15 cellular contexts compared by ENCODE assay signal in the genomic region with DNA sequence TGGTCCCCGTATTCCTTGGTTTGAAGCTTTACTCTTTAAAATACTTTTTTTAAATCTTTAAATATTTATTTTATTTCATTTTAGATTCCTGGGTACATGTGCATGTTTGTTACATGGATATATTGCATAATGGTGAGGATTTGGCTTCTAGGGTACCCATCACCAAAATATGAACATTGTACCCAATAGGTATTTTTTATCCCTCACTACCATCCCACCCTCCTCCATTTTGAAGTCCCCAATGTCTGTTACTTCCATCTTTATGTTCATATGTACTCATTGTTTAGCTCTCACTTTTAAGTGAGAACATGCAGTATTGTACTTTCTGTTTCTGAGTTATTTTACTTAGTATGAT. TPM values are rescaled to one million over a fixed set of nuclear protein-coding genes. Genes with fewer than 3 reads are reported as not detected.
DNase-seq lines count a peak whose midpoint lies in the region; ATAC-seq and TF ChIP-seq lines count a peak whose summit lies in the region.
"Had no signal": no experiment of that assay in that cellular context is flagged by ENCODE, and none has a peak within 500 bp of the region (broad histone marks: within the 10 kb centered on the region; RNA-seq: fewer than 3 reads in every experiment).

No MANE protein-coding gene starts in this region.

- H3K36me3 ChIP-seq in naive thymus-derived CD4-positive, alpha-beta T cell (ENCODE audit: control insufficient read depth in 2 of 3, insufficient read depth in 3 of 3, low read length in 3 of 3), result no peaks in the 10 kb centered on the region
- H3K36me3 ChIP-seq: MG63 had no signal

- intact Hi-C loops in activated T-helper 1 cell treated with anti-CD3 and anti-CD28 coated beads, Interleukin-12 subunit alpha, Interleukin-12 subunit beta, Interleukin-2, Interleukin-4 antibody, amounts not matched to agents 30 ng/mL and 10 ng/mL and 1 ng/mL, durations not matched to agents 14 hours and 24 hours and 36 hours (cut with micrococcal nuclease), result loop anchor here (1.0 to 10.0 kb wide), 2 partner anchors 197 to 537 kb away; no protein-coding TSS in a partner anchor
- intact Hi-C loops in naive thymus-derived CD4-positive, alpha-beta T cell (cut with micrococcal nuclease), result loop anchor here (1.0 to 10.0 kb wide), 5 partner anchors 103 to 547 kb away; partner anchors contain the start of gene IL18R1 (in 1 of the 2)

- H3K27me3 Mint-ChIP-seq in stimulated activated naive CD8-positive, alpha-beta T cell treated with anti-CD3 and anti-CD28 coated beads, Interleukin-15, Interleukin-2, amounts not matched to agents 100 ng/mL and 50 ng/mL, for 24 hours, result peaks cover 15% of the 10 kb centered on the region
- peaks cover 17% of the 10 kb centered on the region for H3K27me3 Mint-ChIP-seq in stimulated activated naive CD8-positive, alpha-beta T cell treated with anti-CD3 and anti-CD28 coated beads, Interleukin-15, amount 100 ng/mL, for 72 hours
- peaks cover 3% of the 10 kb centered on the region for H3K27me3 Mint-ChIP-seq in activated T-helper 1 cell treated with anti-CD3 and anti-CD28 coated beads, Interleukin-12 subunit alpha, Interleukin-12 subunit beta, Interleukin-2, Interleukin-4 antibody, amounts not matched to agents 30 ng/mL and 10 ng/mL and 1 ng/mL, durations not matched to agents 14 hours and 24 hours and 36 hours (ENCODE audit: insufficient read depth)
- H3K27me3 Mint-ChIP-seq in naive thymus-derived CD4-positive, alpha-beta T cell, result peaks cover 0 to 5% (median 2%) of the 10 kb centered on the region in 5 donors

- no peaks in the 10 kb centered on the region for H3K9me3 Mint-ChIP-seq in stimulated activated naive CD8-positive, alpha-beta T cell treated with anti-CD3 and anti-CD28 coated beads, Interleukin-15, Interleukin-2, amounts not matched to agents 100 ng/mL and 50 ng/mL, for 24 hours
- peaks cover 0 to 9% of the 10 kb centered on the region in 2 donors for H3K9me3 Mint-ChIP-seq in stimulated activated naive CD8-positive, alpha-beta T cell treated with anti-CD3 and anti-CD28 coated beads, Interleukin-15, amount 100 ng/mL, for 72 hours
- H3K9me3 Mint-ChIP-seq in activated T-helper 1 cell treated with anti-CD3 and anti-CD28 coated beads, Interleukin-12 subunit alpha, Interleukin-12 subunit beta, Interleukin-2, Interleukin-4 antibody, amounts not matched to agents 30 ng/mL and 10 ng/mL and 1 ng/mL, durations not matched to agents 14 hours and 24 hours and 36 hours, result no peaks in the 10 kb centered on the region
- peaks cover 0 to 4% (median 0%) of the 10 kb centered on the region in 11 donors for H3K9me3 Mint-ChIP-seq in naive thymus-derived CD4-positive, alpha-beta T cell
- H3K9me3 Mint-ChIP-seq: IgD-negative memory B cell had no signal

- H3K4me3 ChIP-seq in naive thymus-derived CD4-positive, alpha-beta T cell (ENCODE audit: low read length), result no peak overlapping the region
- H3K4me3 ChIP-seq: MG63 had no signal

- H3K27me3 ChIP-seq in naive thymus-derived CD4-positive, alpha-beta T cell (ENCODE audit: control insufficient read depth in 2 of 2, insufficient read depth in 2 of 2, low read length in 2 of 2), result no peaks in the 10 kb centered on the region
- H3K27me3 ChIP-seq: MG63 had no signal

- no peaks in the 10 kb centered on the region for H3K9me3 ChIP-seq in naive thymus-derived CD4-positive, alpha-beta T cell (ENCODE audit: control insufficient read depth in 2 of 3, low read length in 3 of 3)
- H3K9me3 ChIP-seq: MG63 had no signal

- DNase-seq in stimulated activated naive CD8-positive, alpha-beta T cell treated with anti-CD3 and anti-CD28 coated beads, Interleukin-15, amount 100 ng/mL, for 72 hours, result no peak
- DNase-seq in activated T-helper 1 cell treated with anti-CD3 and anti-CD28 coated beads, Interleukin-12 subunit alpha, Interleukin-12 subunit beta, Interleukin-2, Interleukin-4 antibody, amounts not matched to agents 30 ng/mL and 10 ng/mL and 1 ng/mL, durations not matched to agents 14 hours and 24 hours and 36 hours (ENCODE audit: low spot score), result no peak
- no peak for DNase-seq in naive thymus-derived CD4-positive, alpha-beta T cell
- DNase-seq in erythroblast (lab: John Stamatoyannopoulos, UW), result no peak
- DNase-seq in activated CD4-positive, CD25-positive, alpha-beta regulatory T cell (lab: John Stamatoyannopoulos, UW), result no peak
- no peak for DNase-seq in cortex of kidney (lab: John Stamatoyannopoulos, UW)
- DNase-seq: AML-193, foreskin fibroblast, MG63, NCI-H187 treated with DMSO at 0.1 percent for 48 hours, NCI-H446, occipital lobe had no signal

- H3K4me1 Mint-ChIP-seq in stimulated activated naive CD8-positive, alpha-beta T cell treated with anti-CD3 and anti-CD28 coated beads, Interleukin-15, Interleukin-2, amounts not matched to agents 100 ng/mL and 50 ng/mL, for 24 hours (ENCODE audit: low read depth), result peaks cover 43% of the 10 kb centered on the region
- H3K4me1 Mint-ChIP-seq in stimulated activated naive CD8-positive, alpha-beta T cell treated with anti-CD3 and anti-CD28 coated beads, Interleukin-15, amount 100 ng/mL, for 72 hours, result peaks cover 48% of the 10 kb centered on the region
- H3K4me1 Mint-ChIP-seq in activated T-helper 1 cell treated with anti-CD3 and anti-CD28 coated beads, Interleukin-12 subunit alpha, Interleukin-12 subunit beta, Interleukin-2, Interleukin-4 antibody, amounts not matched to agents 30 ng/mL and 10 ng/mL and 1 ng/mL, durations not matched to agents 14 hours and 24 hours and 36 hours (ENCODE audit: low read depth), result peaks cover 50% of the 10 kb centered on the region
- peaks cover 9 to 50% (median 16%) of the 10 kb centered on the region in 7 donors for H3K4me1 Mint-ChIP-seq in naive thymus-derived CD4-positive, alpha-beta T cell

- peaks cover 2 to 18% of the 10 kb centered on the region in 2 donors for H3K4me1 ChIP-seq in naive thymus-derived CD4-positive, alpha-beta T cell (ENCODE audit: control insufficient read depth in 2 of 2, insufficient read depth in 2 of 2, low read length in 2 of 2)

- peak overlapping the region; percentile 72 for H3K4me3 Mint-ChIP-seq in stimulated activated naive CD8-positive, alpha-beta T cell treated with anti-CD3 and anti-CD28 coated beads, Interleukin-15, Interleukin-2, amounts not matched to agents 100 ng/mL and 50 ng/mL, for 24 hours
- peak overlapping the region in 1 of 2 donors; percentile 9 for H3K4me3 Mint-ChIP-seq in stimulated activated naive CD8-positive, alpha-beta T cell treated with anti-CD3 and anti-CD28 coated beads, Interleukin-15, amount 100 ng/mL, for 72 hours
- no peak overlapping the region for H3K4me3 Mint-ChIP-seq in activated T-helper 1 cell treated with anti-CD3 and anti-CD28 coated beads, Interleukin-12 subunit alpha, Interleukin-12 subunit beta, Interleukin-2, Interleukin-4 antibody, amounts not matched to agents 30 ng/mL and 10 ng/mL and 1 ng/mL, durations not matched to agents 14 hours and 24 hours and 36 hours
- peak overlapping the region in 9 of 10 donors; percentile 33 to 99 (median 88) for H3K4me3 Mint-ChIP-seq in naive thymus-derived CD4-positive, alpha-beta T cell

- POLR2A ChIA-PET in naive thymus-derived CD4-positive, alpha-beta T cell (lab: Charles Lee), result no interaction called here

- TF ChIP-seq POLR2A in erythroblast (IDR thresholded peaks at IDR 0.05; ENCODE audit: low read length), result no peak

- no peak overlapping the region for H3K27ac Mint-ChIP-seq in stimulated activated naive CD8-positive, alpha-beta T cell treated with anti-CD3 and anti-CD28 coated beads, Interleukin-15, Interleukin-2, amounts not matched to agents 100 ng/mL and 50 ng/mL, for 24 hours
- peak overlapping the region in 1 of 2 donors; percentile 96 for H3K27ac Mint-ChIP-seq in stimulated activated naive CD8-positive, alpha-beta T cell treated with anti-CD3 and anti-CD28 coated beads, Interleukin-15, amount 100 ng/mL, for 72 hours
- H3K27ac Mint-ChIP-seq in activated T-helper 1 cell treated with anti-CD3 and anti-CD28 coated beads, Interleukin-12 subunit alpha, Interleukin-12 subunit beta, Interleukin-2, Interleukin-4 antibody, amounts not matched to agents 30 ng/mL and 10 ng/mL and 1 ng/mL, durations not matched to agents 14 hours and 24 hours and 36 hours, result peak overlapping the region; percentile 78
- H3K27ac Mint-ChIP-seq in naive thymus-derived CD4-positive, alpha-beta T cell, result no peak overlapping the region

- no peak for ATAC-seq in stimulated activated naive CD8-positive, alpha-beta T cell treated with anti-CD3 and anti-CD28 coated beads, Interleukin-15, amount 100 ng/mL, for 72 hours
- ATAC-seq in naive thymus-derived CD4-positive, alpha-beta T cell, result no peak
- ATAC-seq in GM18517 (IDR thresholded peaks at IDR 0.05; ENCODE audit: unreplicated experiment), result no peak

- no peak overlapping the region for H3K27ac ChIP-seq in naive thymus-derived CD4-positive, alpha-beta T cell (ENCODE audit: low read depth, low read length)

- no peaks in the 10 kb centered on the region for H3K36me3 Mint-ChIP-seq in stimulated activated naive CD8-positive, alpha-beta T cell treated with anti-CD3 and anti-CD28 coated beads, Interleukin-15, Interleukin-2, amounts not matched to agents 100 ng/mL and 50 ng/mL, for 24 hours (ENCODE audit: low read depth)
- H3K36me3 Mint-ChIP-seq in activated T-helper 1 cell treated with anti-CD3 and anti-CD28 coated beads, Interleukin-12 subunit alpha, Interleukin-12 subunit beta, Interleukin-2, Interleukin-4 antibody, amounts not matched to agents 30 ng/mL and 10 ng/mL and 1 ng/mL, durations not matched to agents 14 hours and 24 hours and 36 hours (ENCODE audit: low read depth), result peaks cover 5% of the 10 kb centered on the region
- H3K36me3 Mint-ChIP-seq in naive thymus-derived CD4-positive, alpha-beta T cell, result peaks cover 0 to 16% (median 0%) of the 10 kb centered on the region in 5 donors

- CTCF ChIA-PET in naive thymus-derived CD4-positive, alpha-beta T cell (lab: Charles Lee), result interaction anchor here (0.6 to 3.0 kb wide), 13 partner anchors 10 to 246 kb away, joined by 3 to 25 read pairs (median 3); partner anchors contain the start of gene IL18R1

RNA-seq across cellular contexts. Expression of gene IL1RL1, which starts 59.5 kb away (rescaled TPM):
- total RNA-seq in activated T-helper 1 cell treated with anti-CD3 and anti-CD28 coated beads, Interleukin-12 subunit alpha, Interleukin-12 subunit beta, Interleukin-2, Interleukin-4 antibody, amounts not matched to agents 30 ng/mL and 10 ng/mL and 1 ng/mL, durations not matched to agents 14 hours and 24 hours and 36 hours, result 3.9 and 4.8 TPM in 2 replicates
- 1 to 10 TPM in 2 of 5 experiments, under 1 TPM in 1, not detected in 2; 0.48 to 7.9 (median 4.9) TPM for total RNA-seq in naive thymus-derived CD4-positive, alpha-beta T cell
- not detected for polyA plus RNA-seq in naive thymus-derived CD4-positive, alpha-beta T cell
- total RNA-seq: occipital lobe had no signal
- polyA plus RNA-seq: IgD-negative memory B cell had no signal
